26 cellular contexts compared by ENCODE assay signal in genomic region chr13:33455291-33455690, GRCh38.
A peak's percentile ranks its signal among the peaks of the same experiment; 100 is the strongest.
DNase-seq lines count a peak whose midpoint lies in the region; ATAC-seq and TF ChIP-seq lines count a peak whose summit lies in the region.
"Had no signal": no experiment of that assay in that cellular context is flagged by ENCODE, and none has a peak within 500 bp of the region (broad histone marks: within the 10 kb centered on the region; RNA-seq: fewer than 3 reads in every experiment).

No MANE protein-coding gene starts in this region.

- no peaks in the 10 kb centered on the region for H3K27me3 ChIP-seq in right cardiac atrium (ENCODE audit: control insufficient read depth, insufficient read depth)
- H3K27me3 ChIP-seq in ovary = no peaks in the 10 kb centered on the region
- H3K27me3 ChIP-seq: esophagus squamous epithelium, thyroid gland had no signal

- WGBS in right cardiac atrium = 69% methylated on average over 4 of the region's 4 CpGs
- WGBS in ovary, 3 donors = 36 to 51% (median 49%) methylated on average over 4 of the region's 4 CpGs

- H3K9me3 ChIP-seq in right cardiac atrium (ENCODE audit: control insufficient read depth, low read length) = no peaks in the 10 kb centered on the region
- H3K9me3 ChIP-seq in ovary = no peaks in the 10 kb centered on the region
- H3K9me3 ChIP-seq: A549, thyroid gland had no signal

- no peak overlapping the region for H3K4me3 ChIP-seq in right cardiac atrium (ENCODE audit: low read length)
- H3K4me3 ChIP-seq in fibroblast of the aortic adventitia (ENCODE audit: low read depth, low read length) = no peak overlapping the region
- H3K4me3 ChIP-seq in ovary = no peak overlapping the region
- H3K4me3 ChIP-seq: A549, esophagus squamous epithelium, thyroid gland had no signal

- no peak for TF ChIP-seq EP300 in ovary (IDR thresholded peaks at IDR 0.05)

- DNase-seq in right cardiac atrium = no peak
- no peak for DNase-seq in cardiac septum (ENCODE audit: low spot score)
- peak; percentile 56 for DNase-seq in fibroblast of the aortic adventitia (ENCODE audit: low read depth)
- DNase-seq in sciatic nerve (ENCODE audit: low spot score) = no peak
- DNase-seq in NCI-H2029 (lab: John Stamatoyannopoulos, UW) = no peak
- no peak for DNase-seq in ovary
- DNase-seq: activated CD4-positive, alpha-beta T cell treated with anti-CD3 and anti-CD28 coated beads for 36 hours; activated naive CD4-positive, alpha-beta T cell treated with anti-CD3 and anti-CD28 coated beads, Interleukin-2, amount 10 ng/mL, durations not matched to agents 7 days and 5 days; activated T-cell treated with anti-CD3 and anti-CD28 coated beads, Interleukin-2, amount 50 U/mL, for 48 hours; C1 segment of cervical spinal cord; Calu3; effector memory CD8-positive, alpha-beta T cell; esophagus squamous epithelium; glutamatergic neuron; naive thymus-derived CD4-positive, alpha-beta T cell; NCI-H1105; NCI-H2081 treated with DMSO at 0.1 percent for 48 hours; SHP77 treated with DMSO at 0.1 percent for 48 hours; small intestine; stimulated activated naive B cell treated with anti-CD40 and anti-IgM and Interleukin-4, amounts not matched to agents 10 μg/mL and 1 μg/mL and 100 μg/mL, for 72 hours; thyroid gland had no signal

- no peaks in the 10 kb centered on the region for H3K36me3 ChIP-seq in ovary
- H3K36me3 ChIP-seq: esophagus squamous epithelium, thyroid gland had no signal

- intact Hi-C loops in right cardiac atrium (cut with DNase I) (no loop called here), cardiac septum (cut with DNase I) (no loop called here), sciatic nerve (cut with DNase I) (no loop called here), ovary (cut with DNase I) (no loop called here)

- H3K27ac ChIP-seq in right cardiac atrium (ENCODE audit: low read length) (peak overlapping the region; percentile 45), ovary (no peak overlapping the region)
- H3K27ac ChIP-seq: A549, esophagus squamous epithelium, HL-60, parathyroid adenoma had no signal

- H3K4me1 ChIP-seq in right cardiac atrium (ENCODE audit: control insufficient read depth, insufficient read depth, low read length) (peaks cover 3% of the 10 kb centered on the region), ovary (ENCODE audit: insufficient read depth) (peaks cover 7% of the 10 kb centered on the region)
- H3K4me1 ChIP-seq: A549, esophagus squamous epithelium, parathyroid adenoma had no signal

- no peak for TF ChIP-seq CTCF in fibroblast of the aortic adventitia (IDR thresholded peaks at IDR 0.05; ENCODE audit: insufficient read depth, low read length)
- TF ChIP-seq CTCF in ovary (IDR thresholded peaks at IDR 0.05) = no peak

- ATAC-seq in right cardiac atrium = no peak
- ATAC-seq in sciatic nerve = peak; percentile 51
- ATAC-seq in HG03520 (IDR thresholded peaks at IDR 0.05; ENCODE audit: unreplicated experiment) = no peak
- no peak for ATAC-seq in HG02571 (IDR thresholded peaks at IDR 0.05; ENCODE audit: unreplicated experiment)
- ATAC-seq: A549; activated CD4-positive, alpha-beta T cell treated with anti-CD3 and anti-CD28 coated beads for 36 hours; effector memory CD8-positive, alpha-beta T cell; naive thymus-derived CD4-positive, alpha-beta T cell; stimulated activated naive B cell treated with anti-CD40 and anti-IgM and Interleukin-4, amounts not matched to agents 10 μg/mL and 1 μg/mL and 100 μg/mL, for 72 hours had no signal

- no peak for TF ChIP-seq POLR2A in ovary (IDR thresholded peaks at IDR 0.05)
